Comparison of ENCODE assay signal across 10 cellular contexts in the genomic region with DNA sequence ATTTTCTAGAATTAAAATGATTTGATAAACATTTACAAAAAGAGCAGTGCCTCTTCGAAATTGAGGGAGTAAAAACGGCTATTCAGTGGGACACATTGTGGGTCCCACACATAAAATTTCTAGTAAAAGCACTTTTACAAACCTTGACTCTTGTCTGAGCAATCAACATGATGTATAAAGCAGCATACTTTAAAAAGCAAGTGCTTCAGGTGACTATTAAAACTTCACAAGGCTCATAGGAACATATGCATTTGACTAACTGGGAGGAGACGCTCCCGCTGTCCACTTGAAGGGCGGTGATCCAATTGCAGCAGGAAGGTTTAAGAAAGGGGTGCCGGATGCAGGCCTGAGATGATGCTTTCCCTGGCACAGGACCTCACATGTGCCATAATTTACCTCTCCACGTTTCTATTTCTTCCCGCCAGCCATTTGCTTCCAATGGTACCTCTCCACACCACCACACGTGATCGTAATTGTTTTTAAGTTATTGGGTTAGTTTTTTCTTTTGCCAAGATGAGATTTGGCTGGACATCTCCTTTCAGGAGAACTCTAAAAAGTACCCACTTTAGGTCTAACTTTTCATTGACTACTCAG. TPM values are rescaled to one million over a fixed set of nuclear protein-coding genes. Genes with fewer than 3 reads are reported as not detected.
DNase-seq lines count a peak whose midpoint lies in the region; FAIRE-seq and TF ChIP-seq lines count a peak whose summit lies in the region.
"Had no signal": no experiment of that assay in that cellular context is flagged by ENCODE, and none has a peak within 500 bp of the region (broad histone marks: within the 10 kb centered on the region; RNA-seq: fewer than 3 reads in every experiment).

No MANE protein-coding gene starts in this region.

- H3K4me2 ChIP-seq in BLaER1 treated with 17β-estradiol and CSF1 and Interleukin-3, amounts not matched to agents 10 nM and 100 nM, result peak overlapping the region in 8 of 11 experiments; percentile 87 to 100 (median 99); a peak in 11 of 22 replicates

- H3K27me3 Mint-ChIP-seq in brain (peaks cover 63% of the 10 kb centered on the region), mesothelial cell of epicardium (ENCODE audit: low read depth) (peaks cover 59% of the 10 kb centered on the region)

- H3K9ac ChIP-seq in BLaER1 treated with 17β-estradiol and CSF1 and Interleukin-3, amounts not matched to agents 10 nM and 100 nM, result no peak overlapping the region

- no peak for FAIRE-seq in small intestine (lab: Jason Lieb, UNC)

- H3K9me3 ChIP-seq in BLaER1 treated with 17β-estradiol and CSF1 and Interleukin-3, amounts not matched to agents 10 nM and 100 nM (replicated peaks in 1 of 11), result no peaks in the 10 kb centered on the region
- H3K9me3 ChIP-seq in small intestine (ENCODE audit: control insufficient read depth, low read depth), result no peaks in the 10 kb centered on the region

- H3K36me3 Mint-ChIP-seq in brain, result no peaks in the 10 kb centered on the region
- H3K36me3 Mint-ChIP-seq in mesothelial cell of epicardium, result no peaks in the 10 kb centered on the region

- peaks cover 38 to 65% (median 54%) of the 10 kb centered on the region in 11 experiments for H3K27me3 ChIP-seq in BLaER1 treated with 17β-estradiol and CSF1 and Interleukin-3, amounts not matched to agents 10 nM and 100 nM
- peaks cover 42% of the 10 kb centered on the region for H3K27me3 ChIP-seq in H7 (ENCODE audit: control insufficient read depth, insufficient read depth, low read length)
- peaks cover 6 to 15% of the 10 kb centered on the region in 2 donors for H3K27me3 ChIP-seq in small intestine (ENCODE audit: control insufficient read depth in 2 of 2, insufficient read depth in 2 of 2, low read length in 2 of 2)

- 18 to 26% (median 23%) methylated on average over 10 of the region's 10 CpGs for WGBS in small intestine, 3 donors

- H3K4me3 ChIP-seq in BLaER1 treated with 17β-estradiol and CSF1 and Interleukin-3, amounts not matched to agents 10 nM and 100 nM, result peak overlapping the region in 3 of 10 experiments; percentile 66 to 79 (median 77); a peak in 4 of 20 replicates
- peak overlapping the region; percentile 70 for H3K4me3 ChIP-seq in H7 (ENCODE audit: insufficient read depth, low read depth, low read length)
- no peak overlapping the region for H3K4me3 ChIP-seq in small intestine (ENCODE audit: low read depth in 1 of 2, low read length in 2 of 2)

- H3K4me1 Mint-ChIP-seq in brain (peaks cover 13% of the 10 kb centered on the region), mesothelial cell of epicardium (peaks cover 29% of the 10 kb centered on the region)

- TF ChIP-seq CTCF in brain (conservative IDR thresholded peaks at IDR 0.05) (no peak), mesothelial cell of epicardium (IDR thresholded peaks at IDR 0.05; ENCODE audit: unreplicated experiment) (no peak)

- no peaks in the 10 kb centered on the region for H3K36me3 ChIP-seq in BLaER1 treated with 17β-estradiol and CSF1 and Interleukin-3, amounts not matched to agents 10 nM and 100 nM
- H3K36me3 ChIP-seq in H7 (replicated peaks; ENCODE audit: control insufficient read depth, insufficient read depth, low read length), result no peaks in the 10 kb centered on the region
- no peaks in the 10 kb centered on the region for H3K36me3 ChIP-seq in small intestine (ENCODE audit: control insufficient read depth in 2 of 2, insufficient read depth in 2 of 2, low read length in 2 of 2)

- H3K27ac Mint-ChIP-seq in brain (peak overlapping the region in 1 of 5 experiments; percentile 38), mesothelial cell of epicardium (no peak overlapping the region)
- H3K27ac Mint-ChIP-seq: T-helper 1 cell treated with Interleukin-12 subunit alpha and Interleukin-12 subunit beta and Interleukin-4 antibody, amounts not matched to agents 30 μg/mL and 1 μg/mL, for 36 hours had no signal

- H3K4me1 ChIP-seq in BLaER1 treated with 17β-estradiol and CSF1 and Interleukin-3, amounts not matched to agents 10 nM and 100 nM, result peaks cover 0 to 11% (median 6%) of the 10 kb centered on the region in 10 experiments; a peak in 10 of 20 replicates
- no peaks in the 10 kb centered on the region for H3K4me1 ChIP-seq in small intestine (ENCODE audit: control insufficient read depth in 2 of 2, insufficient read depth in 1 of 2, low read depth in 1 of 2, low read length in 1 of 2)

- no peak overlapping the region for H3K27ac ChIP-seq in BLaER1 treated with 17β-estradiol and CSF1 and Interleukin-3, amounts not matched to agents 10 nM and 100 nM
- H3K27ac ChIP-seq in small intestine (ENCODE audit: low read depth in 1 of 2, low read length in 1 of 2), result no peak overlapping the region

- H3K4me3 Mint-ChIP-seq in brain (peak overlapping the region; percentile 83 to 92 (median 87)), mesothelial cell of epicardium (peak overlapping the region; percentile 77)
- H3K4me3 Mint-ChIP-seq: T-helper 1 cell treated with Interleukin-12 subunit alpha and Interleukin-12 subunit beta and Interleukin-4 antibody, amounts not matched to agents 30 μg/mL and 1 μg/mL, for 36 hours had no signal

- H4K20me1 ChIP-seq in BLaER1 treated with 17β-estradiol and CSF1 and Interleukin-3, amounts not matched to agents 10 nM and 100 nM, result peaks cover 0 to 10% (median 0%) of the 10 kb centered on the region in 11 experiments; a peak in 3 of 22 replicates

- H3K9me3 Mint-ChIP-seq in brain (peaks cover 0 to 3% (median 0%) of the 10 kb centered on the region in 5 experiments), mesothelial cell of epicardium (no peaks in the 10 kb centered on the region)
- H3K9me3 Mint-ChIP-seq: T-helper 1 cell treated with Interleukin-12 subunit alpha and Interleukin-12 subunit beta and Interleukin-4 antibody, amounts not matched to agents 30 μg/mL and 1 μg/mL, for 36 hours had no signal

- DNase-seq in H7, result peak; percentile 46
- no peak for DNase-seq in mesothelial cell of epicardium (ENCODE audit: low spot score in 2 of 2, unreplicated experiment in 2 of 2)
- no peak for DNase-seq in stimulated activated CD4-positive, alpha-beta T cell treated with anti-CD3 and anti-CD28 coated beads, Interleukin-2, amount 100 ng/mL, for 48 hours
- no peak for DNase-seq in activated CD4-positive, alpha-beta T cell treated with anti-CD3 and anti-CD28 coated beads, Interleukin-2, amount 50 U/mL, for 4 hours
- DNase-seq in small intestine, result no peak
- DNase-seq in occipital lobe (lab: John Stamatoyannopoulos, UW), result no peak

RNA-seq across cellular contexts. Expression of a gene that starts 1.8 kb away (rescaled TPM):
- 0.41 and 1.0 TPM in 2 replicates for total RNA-seq in H7 (2014; rRNA removed; shearing (Covaris generic))
- polyA plus RNA-seq in brain (ENCODE audit: insufficient read depth, low read depth, low replicate concordance) (1.6 TPM), small intestine (1 to 10 TPM in 1 of 3 donors, under 1 TPM in 2; 0.22 to 6.1 (median 0.81) TPM)
- total RNA-seq in mesothelial cell of epicardium (7.9 to 10.2 TPM (median 9.1 TPM) in 3 replicates), occipital lobe (147 TPM)
- total RNA-seq: M059J had no signal

Comparison
In these comparisons a context has a peak if more than half of its experiments do, and no peak if none do; other contexts are left out.
1. RNA of a gene that starts 1.8 kb away (total RNA-seq): 147 TPM in occipital lobe (single experiment); 7.9 to 10.2 TPM in mesothelial cell of epicardium and 0.41 to 1.0 TPM in H7; every median in the first group is over 10 times any median in the second.